ENCODE assay signal across 20 cellular contexts in the genomic region with DNA sequence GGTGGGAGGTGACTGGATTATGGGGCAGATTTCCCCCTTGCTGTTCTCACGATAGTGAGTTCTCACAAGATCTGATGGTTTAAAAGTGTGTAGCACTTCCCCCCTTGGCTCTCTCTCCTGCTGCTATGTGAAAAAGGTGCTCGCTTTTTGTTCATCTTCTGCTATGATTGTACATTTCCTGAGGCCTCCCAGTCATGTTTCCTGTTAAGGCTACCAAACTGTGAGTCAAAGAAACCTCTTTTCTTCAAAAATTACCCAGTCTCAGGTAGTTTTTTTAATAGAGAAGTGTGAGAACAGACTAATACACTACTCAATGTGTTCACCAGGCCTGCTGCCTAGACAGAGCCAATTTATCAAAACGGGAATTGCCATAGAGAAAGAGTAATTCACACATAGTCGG.
"Had no signal": no experiment of that assay in that cellular context is flagged by ENCODE, and none has a peak within 500 bp of the region (broad histone marks: within the 10 kb centered on the region; RNA-seq: fewer than 3 reads in every experiment).

No MANE protein-coding gene starts in this region.

- H3K4me1 Mint-ChIP-seq: neural crest cell had no signal

- DNase-seq: activated CD4-positive, alpha-beta T cell treated with anti-CD3 and anti-CD28 coated beads, Interleukin-2, amount 50 U/mL, for 48 hours; activated CD8-positive, alpha-beta memory T cell treated with anti-CD3 and anti-CD28 coated beads, Interleukin-2, amount 50 U/mL, for 4 hours; anterior cingulate cortex; effector CD8-positive, alpha-beta T cell; foreskin melanocyte; immature natural killer cell; kidney glomerular epithelial cell; left lung; naive thymus-derived CD4-positive, alpha-beta T cell; occipital lobe; right lobe of liver; stimulated activated CD4-positive, alpha-beta T cell treated with anti-CD3 and anti-CD28 coated beads, Interleukin-2, amount 100 ng/mL, for 24 hours; stimulated activated naive CD4-positive, alpha-beta T cell; T-cell; upper lobe of left lung had no signal

- H3K27ac Mint-ChIP-seq: dendritic cell treated with granulocyte-macrophage colony-stimulating factor and Interleukin-4, amounts not matched to agents 40 ng/mL and 50 ng/mL, for 4 days; immature natural killer cell; naive thymus-derived CD4-positive, alpha-beta T cell; T-cell; T-helper 2 cell treated with Interferon-gamma antibody and Interleukin-4, amounts not matched to agents 5 μg/mL and 100 μg/mL, for 36 hours had no signal

- H3K4me3 Mint-ChIP-seq: brain; dendritic cell treated with granulocyte-macrophage colony-stimulating factor and Interleukin-4, amounts not matched to agents 40 ng/mL and 50 ng/mL, for 4 days; immature natural killer cell; neural crest cell; T-cell; T-helper 2 cell treated with Interferon-gamma antibody and Interleukin-4, amounts not matched to agents 5 μg/mL and 100 μg/mL, for 36 hours had no signal

- H3K27me3 Mint-ChIP-seq: dendritic cell treated with granulocyte-macrophage colony-stimulating factor and Interleukin-4, amounts not matched to agents 40 ng/mL and 50 ng/mL, for 4 days; naive thymus-derived CD4-positive, alpha-beta T cell; T-cell had no signal

- ATAC-seq: left lung; naive thymus-derived CD4-positive, alpha-beta T cell; right lobe of liver; SK-N-SH treated with all-trans-retinoic acid at 6 μM for 48 hours; T-cell had no signal
